In genomic region chr6:83411731-83412130, GRCh38 we compare ENCODE assay signal across 28 cellular contexts.
"Had no signal": no experiment of that assay in that cellular context is flagged by ENCODE, and none has a peak within 500 bp of the region (broad histone marks: within the 10 kb centered on the region; RNA-seq: fewer than 3 reads in every experiment).

No MANE protein-coding gene starts in this region.

- DNase-seq: activated B cell treated with CpG ODN at 0.5 μM for 24 hours; activated CD4-positive, alpha-beta T cell treated with anti-CD3 and anti-CD28 coated beads for 48 hours; activated CD4-positive, alpha-beta T cell treated with anti-CD3 and anti-CD28 coated beads, Interleukin-2, amount 50 U/mL, for 1 hour; activated CD4-positive, alpha-beta T cell treated with anti-CD3 and anti-CD28 coated beads, Interleukin-2, amount 50 U/mL, for 48 hours; activated CD8-positive, alpha-beta memory T cell treated with anti-CD3 and anti-CD28 coated beads for 24 hours; activated CD8-positive, alpha-beta T cell treated with anti-CD3 and anti-CD28 coated beads for 36 hours; activated effector memory CD4-positive, alpha-beta T cell treated with anti-CD3 and anti-CD28 coated beads, Interleukin-2, amount 50 U/mL, for 16 hours; activated naive CD4-positive, alpha-beta T cell treated with anti-CD3 and anti-CD28 coated beads for 36 hours; activated naive CD8-positive, alpha-beta T cell treated with anti-CD3 and anti-CD28 coated beads for 36 hours; activated naive CD8-positive, alpha-beta T cell treated with anti-CD3 and anti-CD28 coated beads, Interleukin-2, amount 50 U/mL, for 24 hours; activated T-cell treated with anti-CD3 and anti-CD28 coated beads, Interleukin-2, amount 50 U/mL, for 1 hour; activated T-cell treated with anti-CD3 and anti-CD28 coated beads, Interleukin-2, amount 50 U/mL, for 48 hours; adrenal gland; amygdala; aorta; body of pancreas; caudate nucleus; cortex of kidney; dermis blood vessel endothelial cell; effector CD4-positive, alpha-beta T cell; effector memory CD8-positive, alpha-beta T cell; erythroblast; foreskin keratinocyte; gastrocnemius medialis; T-helper 17 cell; T1000; WERI-Rb-1 had no signal

- FAIRE-seq: colon had no signal
